Comparison of ENCODE assay signal across 1 cellular context in the genomic region with DNA sequence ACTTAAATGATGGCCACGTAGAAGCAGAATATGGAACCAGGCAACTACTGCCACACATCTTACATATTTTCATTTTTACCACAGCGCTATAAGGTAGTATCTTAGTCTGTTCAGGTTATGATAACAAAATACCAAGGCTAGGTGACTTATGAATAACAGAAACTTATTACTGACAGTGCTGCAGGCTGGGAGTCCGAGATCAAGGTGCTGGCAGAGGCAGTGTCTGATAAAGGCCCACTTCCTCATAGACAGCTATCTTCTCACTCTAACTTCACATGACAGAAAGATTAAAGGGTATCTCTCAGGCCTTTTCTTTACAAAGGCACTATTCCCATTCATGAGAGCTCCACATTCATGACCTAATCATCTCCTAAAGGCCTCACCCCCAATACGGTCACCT.
TF ChIP-seq lines count a peak whose summit lies in the region.

No MANE protein-coding gene starts in this region.

TF ChIP-seq in K562, 482 proteins besides CTCF, POLR2A, EP300 and RAD21 (continued from another document):
- no peak for TF ChIP-seq ZNF395 (CRISPR knock-in tag; IDR thresholded peaks at IDR 0.05)
- peak; percentile 13; the same call in 1 of the 2 replicates for TF ChIP-seq ATF7 (IDR thresholded peaks at IDR 0.05)
- TF ChIP-seq MITF (IDR thresholded peaks at IDR 0.05), result peak; percentile 25; the same call in 1 of the 2 replicates
- no peak for TF ChIP-seq BCL6 (CRISPR knock-in tag; IDR thresholded peaks at IDR 0.05)
- peak; percentile 77; the same call in 1 of the 2 replicates for TF ChIP-seq HMBOX1 (IDR thresholded peaks at IDR 0.05)
- TF ChIP-seq L3MBTL2 (IDR thresholded peaks at IDR 0.05), result no peak
TF ChIP-seq in K562: peak in this region for 39.
